In the genomic region with DNA sequence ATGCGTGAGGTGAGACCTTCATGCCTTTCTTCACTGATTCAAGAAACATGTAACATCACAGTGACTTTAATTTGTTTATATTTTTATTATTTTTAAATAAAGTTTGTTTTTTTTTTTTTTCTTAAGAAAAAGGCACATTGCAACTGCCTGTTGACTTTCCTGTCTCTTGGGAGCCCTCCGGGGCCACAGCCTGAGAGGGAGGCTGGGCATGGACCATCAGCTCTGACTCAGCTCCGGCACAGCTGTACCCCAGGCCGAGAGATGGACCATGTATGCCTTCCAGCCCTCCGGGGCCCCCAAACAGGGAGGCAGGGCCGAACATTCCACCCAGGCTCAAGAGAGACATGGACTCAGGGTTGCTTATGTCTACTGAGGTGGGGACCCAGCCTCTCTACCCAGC, we compare ENCODE assay signal across 1 cellular context.
TF ChIP-seq lines count a peak whose summit lies in the region.

No MANE protein-coding gene starts in this region.

TF ChIP-seq in IMR-90, 13 proteins besides CTCF, POLR2A, EP300 and RAD21:
- TF ChIP-seq CHD1 (IDR thresholded peaks at IDR 0.05; ENCODE audit: low read depth, low read length) (no peak), RCOR1 (IDR thresholded peaks at IDR 0.05; ENCODE audit: insufficient replicate concordance, low read length) (no peak), RFX5 (IDR thresholded peaks at IDR 0.05; ENCODE audit: low read depth, low read length) (no peak), FOS (IDR thresholded peaks at IDR 0.05; ENCODE audit: low read depth, low read length) (no peak), MAZ (IDR thresholded peaks at IDR 0.05; ENCODE audit: borderline replicate concordance, low read depth, low read length) (no peak), BHLHE40 (IDR thresholded peaks at IDR 0.05; ENCODE audit: low read depth, low read length) (no peak), CEBPB (IDR thresholded peaks at IDR 0.05; ENCODE audit: low read depth, low read length) (no peak), MAFK (IDR thresholded peaks at IDR 0.05; ENCODE audit: low read depth, low read length) (no peak), NFE2L2 (IDR thresholded peaks at IDR 0.05; ENCODE audit: low read depth, low read length) (no peak), SMC3 (IDR thresholded peaks at IDR 0.05; ENCODE audit: low read depth, low read length) (no peak), MXI1 (IDR thresholded peaks at IDR 0.05; ENCODE audit: borderline replicate concordance, low read depth, low read length) (no peak)
- TF ChIP-seq, protein P1, sequence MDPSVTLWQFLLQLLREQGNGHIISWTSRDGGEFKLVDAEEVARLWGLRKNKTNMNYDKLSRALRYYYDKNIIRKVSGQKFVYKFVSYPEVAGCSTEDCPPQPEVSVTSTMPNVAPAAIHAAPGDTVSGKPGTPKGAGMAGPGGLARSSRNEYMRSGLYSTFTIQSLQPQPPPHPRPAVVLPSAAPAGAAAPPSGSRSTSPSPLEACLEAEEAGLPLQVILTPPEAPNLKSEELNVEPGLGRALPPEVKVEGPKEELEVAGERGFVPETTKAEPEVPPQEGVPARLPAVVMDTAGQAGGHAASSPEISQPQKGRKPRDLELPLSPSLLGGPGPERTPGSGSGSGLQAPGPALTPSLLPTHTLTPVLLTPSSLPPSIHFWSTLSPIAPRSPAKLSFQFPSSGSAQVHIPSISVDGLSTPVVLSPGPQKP (IDR thresholded peaks at IDR 0.05; ENCODE audit: borderline replicate concordance, low read depth, low read length): no peak
- TF ChIP-seq, protein P2, sequence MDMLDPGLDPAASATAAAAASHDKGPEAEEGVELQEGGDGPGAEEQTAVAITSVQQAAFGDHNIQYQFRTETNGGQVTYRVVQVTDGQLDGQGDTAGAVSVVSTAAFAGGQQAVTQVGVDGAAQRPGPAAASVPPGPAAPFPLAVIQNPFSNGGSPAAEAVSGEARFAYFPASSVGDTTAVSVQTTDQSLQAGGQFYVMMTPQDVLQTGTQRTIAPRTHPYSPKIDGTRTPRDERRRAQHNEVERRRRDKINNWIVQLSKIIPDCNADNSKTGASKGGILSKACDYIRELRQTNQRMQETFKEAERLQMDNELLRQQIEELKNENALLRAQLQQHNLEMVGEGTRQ (IDR thresholded peaks at IDR 0.05; ENCODE audit: low read depth, low read length): no peak
